ENCODE assay signal across 20 cellular contexts in the genomic region with DNA sequence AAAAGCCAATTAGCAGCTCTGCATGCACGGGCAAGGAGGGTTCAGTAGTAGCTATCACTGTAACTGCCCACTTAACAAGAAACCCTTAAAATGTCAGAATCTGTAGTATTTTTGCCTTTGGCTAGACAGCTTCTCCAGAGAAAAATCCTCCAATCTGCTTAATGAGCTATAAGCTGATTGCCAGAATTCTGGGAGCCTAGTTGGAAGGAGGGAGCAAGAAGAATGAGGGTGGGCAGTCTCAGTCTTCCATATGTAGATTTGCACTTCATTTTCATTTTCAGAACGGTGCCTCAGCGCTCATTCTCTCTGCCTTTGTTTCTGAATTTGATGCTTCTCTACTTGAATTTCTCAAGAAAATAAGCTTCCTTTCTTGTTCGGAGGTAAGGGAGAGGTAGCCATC. TPM values are rescaled to one million over a fixed set of nuclear protein-coding genes. Genes with fewer than 3 reads are reported as not detected.
DNase-seq lines count a peak whose midpoint lies in the region; ATAC-seq, FAIRE-seq and TF ChIP-seq lines count a peak whose summit lies in the region.
"Had no signal": no experiment of that assay in that cellular context is flagged by ENCODE, and none has a peak within 500 bp of the region (broad histone marks: within the 10 kb centered on the region; RNA-seq: fewer than 3 reads in every experiment).

No MANE protein-coding gene starts in this region.

- CTCF ChIA-PET in OCI-LY7 (lab: Charles Lee; ENCODE audit: unreplicated experiment) = no interaction called here

- no peak overlapping the region for H2BK5ac ChIP-seq in H9 (ENCODE audit: insufficient read length, low read length)

- no peak overlapping the region for H3K4ac ChIP-seq in H9 (ENCODE audit: low read depth, low read length)

- H2AFZ ChIP-seq in H9 (ENCODE audit: low read length) = no peak overlapping the region
- no peak overlapping the region for H2AFZ ChIP-seq in OCI-LY7 (ENCODE audit: low read length)

- no peak overlapping the region for H2BK120ac ChIP-seq in H9 (ENCODE audit: low read depth, low read length, poor library complexity, severe bottlenecking)

- H3K9me3 ChIP-seq in H9 (ENCODE audit: control insufficient read depth, low read depth, low read length) (no peaks in the 10 kb centered on the region), WERI-Rb-1 (ENCODE audit: severe bottlenecking) (no peaks in the 10 kb centered on the region), pancreas (no peaks in the 10 kb centered on the region), OCI-LY7 (ENCODE audit: low read length) (no peaks in the 10 kb centered on the region)

- H3K27ac ChIP-seq in H9 (ENCODE audit: insufficient read length, low read depth, low read length) = no peak overlapping the region
- H3K27ac ChIP-seq in WERI-Rb-1 = peak overlapping the region; percentile 69
- no peak overlapping the region for H3K27ac ChIP-seq in pancreas
- no peak overlapping the region for H3K27ac ChIP-seq in OCI-LY7 (ENCODE audit: low read depth, low read length, poor library complexity, severe bottlenecking)
- H3K27ac ChIP-seq: C4-2B, KMS-11 had no signal

- H3K23ac ChIP-seq in H9 (ENCODE audit: insufficient read length, low read depth, low read length) = no peak overlapping the region

- no peak overlapping the region for H3K14ac ChIP-seq in H9 (ENCODE audit: insufficient read depth, low read length)

- no peak overlapping the region for H4K5ac ChIP-seq in H9 (ENCODE audit: insufficient read length, low read depth, low read length)

- ATAC-seq in pancreas (no peak), GM21367 (IDR thresholded peaks at IDR 0.05; ENCODE audit: unreplicated experiment) (no peak)
- ATAC-seq: PC-3 had no signal

- no peak overlapping the region for H2AK5ac ChIP-seq in H9 (ENCODE audit: insufficient read length, low read length)

- no TSS peak for BruUV-seq in OCI-LY7 (replicated peaks; lab: Mats Ljungman, UMichigan)

- no peak overlapping the region for H3K9ac ChIP-seq in H9 (ENCODE audit: extremely low read depth, insufficient read length, low read length)
- H3K9ac ChIP-seq: KMS-11 had no signal

- H3K36me3 Mint-ChIP-seq in activated naive CD4-positive, alpha-beta T cell treated with anti-CD3 and anti-CD28 coated beads, Interleukin-2, amount 50 U/mL, for 24 hours = no peaks in the 10 kb centered on the region
- H3K36me3 Mint-ChIP-seq in H9 (ENCODE audit: insufficient read depth in 1 of 3, low read depth in 3 of 3) = peaks cover 4 to 7% (median 4%) of the 10 kb centered on the region in 3 experiments; a peak in 5 of 7 replicates
- peaks cover 17% of the 10 kb centered on the region for H3K36me3 Mint-ChIP-seq in mesothelial cell of epicardium

- H3K23me2 ChIP-seq in H9 (ENCODE audit: insufficient read length, low read depth, low read length, poor library complexity, severe bottlenecking) = no peaks in the 10 kb centered on the region

- no peak overlapping the region for H4K91ac ChIP-seq in H9 (ENCODE audit: insufficient read length, low read depth, low read length)

- TF ChIP-seq CTCF in H9 (conservative IDR thresholded peaks at IDR 0.05) (no peak), WERI-Rb-1 (IDR thresholded peaks at IDR 0.05; ENCODE audit: low read depth, low read length) (no peak), mesothelial cell of epicardium (IDR thresholded peaks at IDR 0.05; ENCODE audit: unreplicated experiment) (no peak), pancreas (IDR thresholded peaks at IDR 0.05) (no peak), OCI-LY7 (conservative IDR thresholded peaks at IDR 0.05; ENCODE audit: low read length) (no peak)

- no peak overlapping the region for H3T11ph ChIP-seq in H9 (ENCODE audit: low read length)

- H3K4me3 Mint-ChIP-seq in activated naive CD4-positive, alpha-beta T cell treated with anti-CD3 and anti-CD28 coated beads, Interleukin-2, amount 50 U/mL, for 24 hours = no peak overlapping the region
- H3K4me3 Mint-ChIP-seq in H9 (no peak overlapping the region), mesothelial cell of epicardium (no peak overlapping the region)
- H3K4me3 Mint-ChIP-seq: CD8-positive, alpha-beta memory T cell had no signal

- H2BK12ac ChIP-seq in H9 (ENCODE audit: insufficient read length, low read depth, low read length) = no peak overlapping the region

- H3K79me2 ChIP-seq in H9 (ENCODE audit: insufficient read depth, low read length) (no peaks in the 10 kb centered on the region), OCI-LY7 (ENCODE audit: insufficient read depth, low read depth, low read length) (no peaks in the 10 kb centered on the region)

- H4K20me1 ChIP-seq in H9 (ENCODE audit: control insufficient read depth, insufficient read depth, insufficient read length) = no peaks in the 10 kb centered on the region
- no peaks in the 10 kb centered on the region for H4K20me1 ChIP-seq in OCI-LY7 (ENCODE audit: insufficient read depth, low read length)

- no peaks in the 10 kb centered on the region for H3K9me2 ChIP-seq in OCI-LY7 (ENCODE audit: insufficient read depth, low read length)

- H4K8ac ChIP-seq in H9 (replicated peaks; ENCODE audit: insufficient read length, low read depth, low read length) = no peak overlapping the region

- H3K27me3 ChIP-seq in H9 (ENCODE audit: insufficient read depth, low read length) (no peaks in the 10 kb centered on the region), WERI-Rb-1 (ENCODE audit: insufficient read depth, low read depth, severe bottlenecking) (no peaks in the 10 kb centered on the region), pancreas (no peaks in the 10 kb centered on the region)

- no CpG with 5 or more reads among the region's 4 CpGs for WGBS in H9 (ENCODE audit: extremely low coverage, insufficient read length, low lambda C conversion rate)
- WGBS in pancreas, 2 donors = 84% methylated on average over 4 of the region's 4 CpGs

- intact Hi-C loops in pancreas (cut with DNase I) = no loop called here
- intact Hi-C loops in OCI-LY7 (cut with micrococcal nuclease; ENCODE audit: unreplicated experiment) = no loop called here

- H3K36me3 ChIP-seq in WERI-Rb-1 = no peaks in the 10 kb centered on the region
- H3K36me3 ChIP-seq in pancreas = no peaks in the 10 kb centered on the region
- no peaks in the 10 kb centered on the region for H3K36me3 ChIP-seq in OCI-LY7 (ENCODE audit: insufficient read depth, low read length)

- POLR2A ChIA-PET in OCI-LY7 (lab: Charles Lee) = interaction anchor here (0.6 to 1.3 kb wide), 5 partner anchors 9 to 41 kb away, joined by 3 read pairs; no protein-coding TSS in a partner anchor

- H3K4me2 ChIP-seq in H9 (ENCODE audit: insufficient read depth, insufficient read length, low read length) (no peak overlapping the region), OCI-LY7 (ENCODE audit: low read length) (no peak overlapping the region)
- H3K4me2 ChIP-seq: KMS-11 had no signal

- H3K79me1 ChIP-seq in H9 (ENCODE audit: insufficient read depth, low read depth, low read length, poor library complexity, severe bottlenecking) = no peaks in the 10 kb centered on the region

- no peak overlapping the region for H3K56ac ChIP-seq in H9 (ENCODE audit: insufficient read length, low read depth, low read length)

- no peaks in the 10 kb centered on the region for H3K9me3 Mint-ChIP-seq in activated naive CD4-positive, alpha-beta T cell treated with anti-CD3 and anti-CD28 coated beads, Interleukin-2, amount 50 U/mL, for 24 hours
- H3K9me3 Mint-ChIP-seq in H9 = no peaks in the 10 kb centered on the region
- peaks cover 11% of the 10 kb centered on the region for H3K9me3 Mint-ChIP-seq in mesothelial cell of epicardium
- H3K9me3 Mint-ChIP-seq: CD8-positive, alpha-beta memory T cell had no signal

- DNase-seq in activated naive CD4-positive, alpha-beta T cell (lab: John Stamatoyannopoulos, UW) = no peak
- DNase-seq in H9 (no peak), WERI-Rb-1 (peak; percentile 56), mesothelial cell of epicardium (ENCODE audit: low spot score in 2 of 2, unreplicated experiment in 2 of 2) (no peak), pancreas (no peak), OCI-LY7 (ENCODE audit: low spot score) (no peak)
- DNase-seq: Calu3; CD8-positive, alpha-beta memory T cell; DMS79; HCEC 1CT; MV-4-11; NCI-H1694 treated with DMSO at 0.1 percent for 48 hours; NCI-H2081 treated with DMSO at 0.1 percent for 48 hours; NCI-H510A treated with DMSO at 0.1 percent for 48 hours; PC-3; Right ventricle myocardium superior had no signal

- H3K27ac Mint-ChIP-seq in activated naive CD4-positive, alpha-beta T cell treated with anti-CD3 and anti-CD28 coated beads, Interleukin-2, amount 50 U/mL, for 24 hours = peak overlapping the region; percentile 51
- H3K27ac Mint-ChIP-seq in H9 (peak overlapping the region in 2 of 3 experiments; percentile 25 to 46; a peak in 3 of 7 replicates), mesothelial cell of epicardium (peak overlapping the region; percentile 75)

- peaks cover 22% of the 10 kb centered on the region for H3K4me1 Mint-ChIP-seq in activated naive CD4-positive, alpha-beta T cell treated with anti-CD3 and anti-CD28 coated beads, Interleukin-2, amount 50 U/mL, for 24 hours
- peaks cover 8 to 14% of the 10 kb centered on the region in 2 experiments for H3K4me1 Mint-ChIP-seq in H9
- peaks cover 10% of the 10 kb centered on the region for H3K4me1 Mint-ChIP-seq in mesothelial cell of epicardium

- H3K4me1 ChIP-seq in H9 (ENCODE audit: insufficient read depth, low read length) = no peaks in the 10 kb centered on the region; the same call in 1 of the 2 replicates
- H3K4me1 ChIP-seq in pancreas = no peaks in the 10 kb centered on the region
- no peaks in the 10 kb centered on the region for H3K4me1 ChIP-seq in OCI-LY7 (ENCODE audit: insufficient read depth, low read length, poor library complexity, severe bottlenecking)

- no peaks in the 10 kb centered on the region for H3K27me3 Mint-ChIP-seq in activated naive CD4-positive, alpha-beta T cell treated with anti-CD3 and anti-CD28 coated beads, Interleukin-2, amount 50 U/mL, for 24 hours
- no peaks in the 10 kb centered on the region; the same call in 1 of the 2 replicates for H3K27me3 Mint-ChIP-seq in H9 (ENCODE audit: low read depth)
- H3K27me3 Mint-ChIP-seq in mesothelial cell of epicardium (ENCODE audit: low read depth) = no peaks in the 10 kb centered on the region

- H3K18ac ChIP-seq in H9 (ENCODE audit: insufficient read length, low read depth, low read length) = no peak overlapping the region

- no peak overlapping the region for H2BK20ac ChIP-seq in H9 (ENCODE audit: low read depth, low read length, poor library complexity, severe bottlenecking)

- no peak for FAIRE-seq in pancreas (lab: Jason Lieb, UNC)

- H3K4me3 ChIP-seq in WERI-Rb-1 (ENCODE audit: low read depth, low read length) = peak overlapping the region; percentile 26
- H3K4me3 ChIP-seq in pancreas = no peak overlapping the region
- no peak overlapping the region for H3K4me3 ChIP-seq in OCI-LY7 (ENCODE audit: low read depth, low read length, poor library complexity, severe bottlenecking)

- H2BK15ac ChIP-seq in H9 (ENCODE audit: low read depth, low read length) = no peak overlapping the region

RNA-seq across cellular contexts. Expression of gene HNRNPLL, which starts 53.7 kb away (rescaled TPM):
- 50.7 and 52.3 TPM in 2 replicates for total RNA-seq in H9 (2021)
- total RNA-seq in mesothelial cell of epicardium = 73.9 to 84.8 TPM (median 80.7 TPM) in 3 replicates
- 10 to 100 TPM; 12.3 to 20.8 (median 15.0) TPM for total RNA-seq in pancreas
- 1 to 10 TPM; 4.9 to 8.1 TPM for polyA plus RNA-seq in pancreas
- total RNA-seq in OCI-LY7 (2014; rRNA removed; shearing (Covaris generic)) = 7.2 and 7.6 TPM in 2 replicates
- total RNA-seq in OCI-LY7 (2022) = 47.2 and 47.9 TPM in 2 replicates
